In genomic region chr6:124964084-124964763, GRCh38 we compare ENCODE assay signal across 8 cellular contexts. TPM values are rescaled to one million over a fixed set of nuclear protein-coding genes. Genes with fewer than 3 reads are reported as not detected.
DNase-seq lines count a peak whose midpoint lies in the region; TF ChIP-seq lines count a peak whose summit lies in the region.

No MANE protein-coding gene starts in this region.

- no peaks in the 10 kb centered on the region for H3K36me3 Mint-ChIP-seq in activated CD4-positive, alpha-beta T cell treated with anti-CD3 and anti-CD28 coated beads, Interleukin-2, amount 10 ng/mL, durations not matched to agents 7 days and 5 days (ENCODE audit: low read depth)

- POLR2A ChIA-PET in activated CD4-positive, alpha-beta T cell treated with anti-CD3 and anti-CD28 coated beads, Interleukin-2, amount 10 ng/mL, durations not matched to agents 7 days and 5 days (lab: Charles Lee): no interaction called here

- no peaks in the 10 kb centered on the region for H3K9me3 Mint-ChIP-seq in activated CD4-positive, alpha-beta T cell treated with anti-CD3 and anti-CD28 coated beads, Interleukin-2, amount 10 ng/mL, durations not matched to agents 7 days and 5 days

- DNase-seq in HFF-Myc (ENCODE audit: extremely low read depth, low read depth) (no peak), astrocyte of the cerebellum (ENCODE audit: low read depth) (peak; percentile 29), iris pigment epithelial cell (ENCODE audit: low read depth) (peak; percentile 63), skeletal muscle cell (ENCODE audit: low read depth) (peak; percentile 68), DMS79 (lab: John Stamatoyannopoulos, UW) (no peak), NCI-H1105 treated with DMSO at 0.1 percent for 48 hours (lab: John Stamatoyannopoulos, UW) (no peak), DMS79 treated with DMSO at 0.1 percent for 48 hours (lab: John Stamatoyannopoulos, UW) (no peak)
- DNase-seq in activated CD4-positive, alpha-beta T cell treated with anti-CD3 and anti-CD28 coated beads, Interleukin-2, amount 10 ng/mL, durations not matched to agents 7 days and 5 days: no peak

- CTCF ChIA-PET in activated CD4-positive, alpha-beta T cell treated with anti-CD3 and anti-CD28 coated beads, Interleukin-2, amount 10 ng/mL, durations not matched to agents 7 days and 5 days (lab: Charles Lee): no interaction called here

- H3K27me3 Mint-ChIP-seq in activated CD4-positive, alpha-beta T cell treated with anti-CD3 and anti-CD28 coated beads, Interleukin-2, amount 10 ng/mL, durations not matched to agents 7 days and 5 days: peaks cover 46% of the 10 kb centered on the region

- H3K4me3 ChIP-seq in HFF-Myc (replicated peaks; ENCODE audit: low read depth, low read length): peak overlapping the region; percentile 66
- H3K4me3 ChIP-seq in astrocyte of the cerebellum (ENCODE audit: low read depth, low read length): peak overlapping the region; percentile 66
- H3K4me3 ChIP-seq in skeletal muscle cell (ENCODE audit: low read depth, low read length): peak overlapping the region; percentile 86

- H3K27ac Mint-ChIP-seq in activated CD4-positive, alpha-beta T cell treated with anti-CD3 and anti-CD28 coated beads, Interleukin-2, amount 10 ng/mL, durations not matched to agents 7 days and 5 days: no peak overlapping the region

- in situ Hi-C loops in astrocyte of the cerebellum (cut with HindIII; ENCODE audit: low sequenced_read_pairs): no loop called here

- no peak overlapping the region for H3K4me3 Mint-ChIP-seq in activated CD4-positive, alpha-beta T cell treated with anti-CD3 and anti-CD28 coated beads, Interleukin-2, amount 10 ng/mL, durations not matched to agents 7 days and 5 days

- H3K4me1 Mint-ChIP-seq in activated CD4-positive, alpha-beta T cell treated with anti-CD3 and anti-CD28 coated beads, Interleukin-2, amount 10 ng/mL, durations not matched to agents 7 days and 5 days: peaks cover 31% of the 10 kb centered on the region

- TF ChIP-seq CTCF in HFF-Myc (IDR thresholded peaks at IDR 0.05; ENCODE audit: low read depth, low read length, missing control alignments) (no peak), astrocyte of the cerebellum (IDR thresholded peaks at IDR 0.05; ENCODE audit: low read depth, low read length, missing control alignments) (no peak)

RNA-seq across cellular contexts. Expression of gene RNF217, which starts 2.0 kb away (rescaled TPM):
- 1 to 10 TPM; 1.1 to 2.1 TPM for total RNA-seq in activated CD4-positive, alpha-beta T cell treated with anti-CD3 and anti-CD28 coated beads, Interleukin-2, amount 10 ng/mL, durations not matched to agents 7 days and 5 days

Comparison
In these comparisons a context has a peak if more than half of its experiments do, and no peak if none do; other contexts are left out.
1. DNase-seq: peak in astrocyte of the cerebellum (single experiment), iris pigment epithelial cell (single experiment) and skeletal muscle cell (single experiment); none in HFF-Myc (single experiment), activated CD4-positive, alpha-beta T cell treated with anti-CD3 and anti-CD28 coated beads, Interleukin-2, amount 10 ng/mL, durations not matched to agents 7 days and 5 days (single experiment), DMS79 (single experiment), NCI-H1105 treated with DMSO at 0.1 percent for 48 hours (single experiment) and DMS79 treated with DMSO at 0.1 percent for 48 hours (single experiment).
2. Peak in every context shown above with its lines, with median percentiles within 50 percentile points of each other: H3K4me3 ChIP-seq.